22 cellular contexts compared by ENCODE assay signal in the genomic region with DNA sequence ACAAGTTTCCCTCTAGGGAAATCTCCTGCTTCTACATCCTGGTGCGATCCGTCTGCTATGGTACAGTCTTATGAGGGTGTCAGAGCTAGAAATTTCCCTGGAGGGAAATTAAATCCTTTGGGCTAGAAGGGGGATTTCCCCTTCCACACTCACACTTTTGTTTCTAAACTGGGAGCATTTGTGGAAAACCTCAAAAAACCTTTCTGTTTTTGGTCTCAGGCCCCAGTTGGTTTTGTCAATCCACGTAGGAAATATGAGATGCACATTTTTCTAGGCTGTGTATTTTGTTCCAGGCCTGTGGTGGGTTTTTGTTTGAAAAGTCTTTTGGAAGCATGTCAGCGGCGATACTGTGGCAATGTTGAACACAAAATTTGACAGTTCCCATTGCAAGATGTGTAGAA.
"Had no signal": no experiment of that assay in that cellular context is flagged by ENCODE, and none has a peak within 500 bp of the region (broad histone marks: within the 10 kb centered on the region; RNA-seq: fewer than 3 reads in every experiment).

No MANE protein-coding gene starts in this region.

- H3K27ac ChIP-seq: KMS-11 had no signal

- DNase-seq: activated CD4-positive, alpha-beta T cell treated with anti-CD3 and anti-CD28 coated beads for 4 hours; activated CD8-positive, alpha-beta T cell treated with anti-CD3 and anti-CD28 coated beads for 36 hours; activated effector memory CD4-positive, alpha-beta T cell treated with anti-CD3 and anti-CD28 coated beads, Interleukin-2, amount 50 U/mL, for 16 hours; activated naive CD4-positive, alpha-beta T cell treated with Interleukin-2 at 50 U/mL for 16 hours; activated naive CD8-positive, alpha-beta T cell treated with anti-CD3 and anti-CD28 coated beads, Interleukin-2, amount 50 U/mL, for 24 hours; activated T-cell treated with anti-CD3 and anti-CD28 coated beads, Interleukin-2, amount 50 U/mL, for 4 hours; amygdala; cerebellar nuclear complex; MG63; MV-4-11; NCI-H1092 treated with DMSO at 0.1 percent for 48 hours; NCI-H1417 treated with DMSO at 0.1 percent for 48 hours; NCI-H1694; NCI-H2081; NCI-H226; NCI-H510A; NCI-H526 treated with DMSO at 0.1 percent for 48 hours; NCI-H82; SIG-M5; SK-N-SH had no signal

- H3K27me3 ChIP-seq: MG63 had no signal

- H3K27ac Mint-ChIP-seq: activated CD8-positive, alpha-beta T cell treated with anti-CD3 and anti-CD28 coated beads for 36 hours; activated naive CD4-positive, alpha-beta T cell treated with anti-CD3 and anti-CD28 coated beads, Interleukin-2, amount 50 U/mL, for 72 hours; activated naive CD8-positive, alpha-beta T cell treated with anti-CD3 and anti-CD28 coated beads, Interleukin-2, amount 50 U/mL, for 24 hours had no signal

- H3K4me2 ChIP-seq: KMS-11, SK-N-SH had no signal

- H3K4me3 ChIP-seq: MG63 had no signal

- H3K36me3 Mint-ChIP-seq: activated naive CD4-positive, alpha-beta T cell treated with anti-CD3 and anti-CD28 coated beads, Interleukin-2, amount 50 U/mL, for 72 hours had no signal

- H3K9ac ChIP-seq: KMS-11, SK-N-SH had no signal

- H3K9me3 Mint-ChIP-seq: activated CD8-positive, alpha-beta T cell treated with anti-CD3 and anti-CD28 coated beads for 36 hours; activated naive CD4-positive, alpha-beta T cell treated with anti-CD3 and anti-CD28 coated beads, Interleukin-2, amount 50 U/mL, for 72 hours; activated naive CD8-positive, alpha-beta T cell treated with anti-CD3 and anti-CD28 coated beads, Interleukin-2, amount 50 U/mL, for 24 hours; activated T-cell treated with anti-CD3 and anti-CD28 coated beads, Interleukin-2, amount 50 U/mL, for 4 hours had no signal

- H3K9me3 ChIP-seq: MG63, SK-N-SH had no signal

- H3K4me3 Mint-ChIP-seq: activated CD8-positive, alpha-beta T cell treated with anti-CD3 and anti-CD28 coated beads for 36 hours; activated naive CD8-positive, alpha-beta T cell treated with anti-CD3 and anti-CD28 coated beads, Interleukin-2, amount 50 U/mL, for 24 hours; activated T-cell treated with anti-CD3 and anti-CD28 coated beads, Interleukin-2, amount 50 U/mL, for 4 hours had no signal

- H3K4me1 Mint-ChIP-seq: activated naive CD8-positive, alpha-beta T cell treated with anti-CD3 and anti-CD28 coated beads, Interleukin-2, amount 50 U/mL, for 24 hours had no signal

- H3K27me3 Mint-ChIP-seq: activated CD8-positive, alpha-beta T cell treated with anti-CD3 and anti-CD28 coated beads for 36 hours; activated naive CD8-positive, alpha-beta T cell treated with anti-CD3 and anti-CD28 coated beads, Interleukin-2, amount 50 U/mL, for 24 hours had no signal

- H3K36me3 ChIP-seq: MG63 had no signal
